Comparison of ENCODE assay signal across 14 cellular contexts in genomic region chr7:91280180-91280579, GRCh38. TPM values are rescaled to one million over a fixed set of nuclear protein-coding genes. Genes with fewer than 3 reads are reported as not detected.
DNase-seq lines count a peak whose midpoint lies in the region; ATAC-seq and TF ChIP-seq lines count a peak whose summit lies in the region.
"Had no signal": no experiment of that assay in that cellular context is flagged by ENCODE, and none has a peak within 500 bp of the region (broad histone marks: within the 10 kb centered on the region; RNA-seq: fewer than 3 reads in every experiment).

No MANE protein-coding gene starts in this region.

- BruUV-seq in MCF 10A (replicated peaks; lab: Mats Ljungman, UMichigan), result no TSS peak

- peaks cover under 1 to 3% of the 10 kb centered on the region in 2 experiments; a peak in 3 of 4 replicates for H3K4me1 ChIP-seq in SK-N-SH (ENCODE audit: control insufficient read depth in 1 of 2, insufficient read depth in 2 of 2, low read depth in 1 of 2, low read length in 1 of 2)
- H3K4me1 ChIP-seq: pancreas, uterus had no signal

- CTCF ChIA-PET in SK-N-SH (lab: Yijun Ruan, JAX), result no interaction called here
- CTCF ChIA-PET in CD4-positive, alpha-beta T cell (lab: Charles Lee), result no interaction called here
- CTCF ChIA-PET in MCF 10A (lab: Yijun Ruan, JAX), result interaction anchor here (0.7 to 1.6 kb wide), 5 partner anchors 12 to 1816 kb away, joined by 3 to 7 read pairs (median 3); no protein-coding TSS in a partner anchor

- H3K4me1 Mint-ChIP-seq in CD4-positive, alpha-beta T cell (ENCODE audit: low read depth), result no peaks in the 10 kb centered on the region
- H3K4me1 Mint-ChIP-seq in MCF 10A (ENCODE audit: insufficient read depth, unreplicated experiment), result no peaks in the 10 kb centered on the region
- H3K4me1 Mint-ChIP-seq: activated CD4-positive, alpha-beta T cell treated with anti-CD3 and anti-CD28 coated beads, Interleukin-2, amount 10 ng/mL, durations not matched to agents 24 days and 14 days had no signal

- H3K27me3 Mint-ChIP-seq in CD4-positive, alpha-beta T cell, result peaks cover 4% of the 10 kb centered on the region
- H3K27me3 Mint-ChIP-seq in MCF 10A (ENCODE audit: insufficient read depth, unreplicated experiment), result peaks cover 11% of the 10 kb centered on the region

- H2AFZ ChIP-seq in SK-N-SH (ENCODE audit: low read depth), result no peak overlapping the region

- no peaks in the 10 kb centered on the region for H3K9me3 Mint-ChIP-seq in CD4-positive, alpha-beta T cell
- no peaks in the 10 kb centered on the region for H3K9me3 Mint-ChIP-seq in MCF 10A (ENCODE audit: unreplicated experiment)
- H3K9me3 Mint-ChIP-seq: activated CD4-positive, alpha-beta T cell treated with anti-CD3 and anti-CD28 coated beads, Interleukin-2, amount 10 ng/mL, durations not matched to agents 24 days and 14 days had no signal

- no peaks in the 10 kb centered on the region for H3K9me3 ChIP-seq in SK-N-SH
- H3K9me3 ChIP-seq in CD4-positive, alpha-beta T cell (ENCODE audit: control insufficient read depth, low read length), result no peaks in the 10 kb centered on the region
- H3K9me3 ChIP-seq: pancreas, uterus had no signal

- intact Hi-C loops in lower leg skin (cut with DNase I; ENCODE audit: low total_unique reads), result no loop called here
- intact Hi-C loops in CD4-positive, alpha-beta T cell (cut with DNase I, micrococcal nuclease), result no loop called here
- intact Hi-C loops in MCF 10A (cut with micrococcal nuclease), result no loop called here

- no peak overlapping the region for H3K9ac ChIP-seq in SK-N-SH

- WGBS in SK-N-SH (ENCODE audit: low lambda C conversion rate), result 60% methylated on average over 1 of the region's 1 CpG
- 78 to 85% methylated on average over 1 of the region's 1 CpG for WGBS in lower leg skin, 2 donors

- no peak for TF ChIP-seq POLR2A in lower leg skin (IDR thresholded peaks at IDR 0.05)

- no peaks in the 10 kb centered on the region for H3K36me3 ChIP-seq in SK-N-SH (replicated peaks in 1 of 2; ENCODE audit: control insufficient read depth in 1 of 2, insufficient read depth in 2 of 2, low read length in 1 of 2)
- H3K36me3 ChIP-seq: pancreas, uterus had no signal

- no peak overlapping the region for H3K4me2 ChIP-seq in SK-N-SH

- H3K27me3 ChIP-seq in SK-N-SH (ENCODE audit: insufficient read depth), result no peaks in the 10 kb centered on the region
- no peaks in the 10 kb centered on the region for H3K27me3 ChIP-seq in CD4-positive, alpha-beta T cell (ENCODE audit: control insufficient read depth, insufficient read depth, low read length)
- H3K27me3 ChIP-seq: pancreas, uterus had no signal

- no peak for TF ChIP-seq RAD21 in SK-N-SH (IDR thresholded peaks at IDR 0.05; ENCODE audit: low read length)

- no peaks in the 10 kb centered on the region for H4K20me1 ChIP-seq in SK-N-SH (ENCODE audit: insufficient read depth)

- no peak for TF ChIP-seq CTCF in SK-N-SH (IDR thresholded peaks at IDR 0.05)
- TF ChIP-seq CTCF in lower leg skin (IDR thresholded peaks at IDR 0.05), result no peak
- no peak for TF ChIP-seq CTCF in CD4-positive, alpha-beta T cell (IDR thresholded peaks at IDR 0.05)
- TF ChIP-seq CTCF in MCF 10A (IDR thresholded peaks at IDR 0.05; ENCODE audit: unreplicated experiment), result no peak

- no peak for TF ChIP-seq EP300 in SK-N-SH (IDR thresholded peaks at IDR 0.05; ENCODE audit: borderline replicate concordance in 1 of 2, low read depth in 1 of 2, low read length in 1 of 2)

- no peak overlapping the region for H3K27ac Mint-ChIP-seq in CD4-positive, alpha-beta T cell
- no peak overlapping the region for H3K27ac Mint-ChIP-seq in MCF 10A (ENCODE audit: low read depth, unreplicated experiment)
- H3K27ac Mint-ChIP-seq: activated CD4-positive, alpha-beta T cell treated with anti-CD3 and anti-CD28 coated beads, Interleukin-2, amount 10 ng/mL, durations not matched to agents 24 days and 14 days had no signal

- no peaks in the 10 kb centered on the region for H3K36me3 Mint-ChIP-seq in CD4-positive, alpha-beta T cell (ENCODE audit: low read depth)
- H3K36me3 Mint-ChIP-seq in MCF 10A (ENCODE audit: insufficient read depth, unreplicated experiment), result no peaks in the 10 kb centered on the region
- H3K36me3 Mint-ChIP-seq: brain had no signal

- no peaks in the 10 kb centered on the region for H3F3A ChIP-seq in SK-N-SH (replicated peaks; ENCODE audit: insufficient read depth)

- H3K4me3 Mint-ChIP-seq in CD4-positive, alpha-beta T cell, result no peak overlapping the region
- no peak overlapping the region for H3K4me3 Mint-ChIP-seq in MCF 10A (ENCODE audit: unreplicated experiment)
- H3K4me3 Mint-ChIP-seq: activated CD4-positive, alpha-beta T cell treated with anti-CD3 and anti-CD28 coated beads, Interleukin-2, amount 10 ng/mL, durations not matched to agents 24 days and 14 days; brain had no signal

- no peaks in the 10 kb centered on the region for H3K9me2 ChIP-seq in SK-N-SH

- no peak for DNase-seq in SK-N-SH
- DNase-seq in SW480 (ENCODE audit: low spot score), result peak; percentile 31
- DNase-seq in lower leg skin (ENCODE audit: low spot score in 2 of 2), result no peak
- DNase-seq in CD4-positive, alpha-beta T cell, result no peak
- DNase-seq in MCF 10A (ENCODE audit: unreplicated experiment), result no peak
- DNase-seq: activated CD4-positive, alpha-beta T cell treated with anti-CD3 and anti-CD28 coated beads, Interleukin-2, amount 10 ng/mL, durations not matched to agents 24 days and 14 days; DND-41; pancreas; uterus had no signal

- H3K4me3 ChIP-seq in SK-N-SH (ENCODE audit: low read depth in 2 of 2, low read length in 1 of 2) (no peak overlapping the region), lower leg skin (ENCODE audit: low read depth, poor library complexity, severe bottlenecking) (no peak overlapping the region)
- H3K4me3 ChIP-seq: pancreas, uterus had no signal

- ATAC-seq in SK-N-SH treated with all-trans-retinoic acid at 6 μM for 48 hours, result peak; percentile 54
- peak; percentile 38 for ATAC-seq in HG02938 (IDR thresholded peaks at IDR 0.05; ENCODE audit: unreplicated experiment)
- ATAC-seq in HG02623 (IDR thresholded peaks at IDR 0.05; ENCODE audit: unreplicated experiment), result no peak
- no peak for ATAC-seq in CD4-positive, alpha-beta T cell (ENCODE audit: poor library complexity)
- ATAC-seq: left lobe of liver, pancreas had no signal

- no peaks in the 10 kb centered on the region for H3K79me2 ChIP-seq in SK-N-SH (ENCODE audit: insufficient read depth)

- H3K27ac ChIP-seq in SK-N-SH (ENCODE audit: low read depth in 2 of 2, low read length in 1 of 2), result no peak overlapping the region
- no peak overlapping the region for H3K27ac ChIP-seq in CD4-positive, alpha-beta T cell (ENCODE audit: low read depth, low read length)
- H3K27ac ChIP-seq: pancreas, uterus had no signal

- POLR2A ChIA-PET in SK-N-SH (lab: Yijun Ruan, JAX) (no interaction called here), MCF 10A (lab: Yijun Ruan, JAX) (interaction anchor here (1.0 kb wide), 1 partner anchor 15 kb away, joined by 3 read pairs; no protein-coding TSS in a partner anchor)
- POLR2A ChIA-PET in CD4-positive, alpha-beta T cell (lab: Charles Lee), result no interaction called here

TF ChIP-seq in SK-N-SH treated with all-trans-retinoic acid at 6 μM for 48 hours, 23 proteins besides CTCF, POLR2A, EP300 and RAD21 (continues in another document):
- no peak for TF ChIP-seq TSHZ2 (CRISPR knock-in tag; IDR thresholded peaks at IDR 0.05)

TF ChIP-seq in SK-N-SH, 30 proteins besides CTCF, POLR2A, EP300 and RAD21:
- no peak for TF ChIP-seq FOXJ3 (CRISPR knock-in tag; IDR thresholded peaks at IDR 0.05)
TF ChIP-seq in SK-N-SH: peak in this region for 0.

RNA-seq across cellular contexts. Expression of gene FZD1, which starts 15.9 kb away (rescaled TPM):
- polyA plus RNA-seq in SK-N-SH (2012; rRNA removed), result 3.3 and 3.8 TPM in 2 replicates
- polyA plus RNA-seq in SK-N-SH (2012; cell fraction: cytosol; rRNA removed), result 2.3 and 3.5 TPM in 2 replicates
- 1.8 and 2.4 TPM in 2 replicates for polyA plus RNA-seq in SK-N-SH (2012; cell fraction: nucleus; rRNA removed)
- 10 to 100 TPM; 18.7 to 55.1 (median 33.9) TPM for total RNA-seq in lower leg skin
- total RNA-seq in CD4-positive, alpha-beta T cell, result under 1 TPM; 0.22 to 0.28 TPM
- 3.3 and 4.4 TPM in 2 replicates for total RNA-seq in MCF 10A (2022)

Comparison
In these comparisons a context has a peak if more than half of its experiments do, and no peak if none do; other contexts are left out.
1. ATAC-seq: peak in SK-N-SH treated with all-trans-retinoic acid at 6 μM for 48 hours (single experiment) and HG02938 (single experiment); none in HG02623 (single experiment) and CD4-positive, alpha-beta T cell (single experiment).